In genomic region chr4:48028654-48029053, GRCh38 we compare ENCODE assay signal across 14 cellular contexts. TPM values are rescaled to one million over a fixed set of nuclear protein-coding genes. Genes with fewer than 3 reads are reported as not detected.
DNase-seq lines count a peak whose midpoint lies in the region; ATAC-seq and TF ChIP-seq lines count a peak whose summit lies in the region.
"Had no signal": no experiment of that assay in that cellular context is flagged by ENCODE, and none has a peak within 500 bp of the region (broad histone marks: within the 10 kb centered on the region; RNA-seq: fewer than 3 reads in every experiment).

No MANE protein-coding gene starts in this region.

- no peak for TF ChIP-seq CTCF in DOHH2 (IDR thresholded peaks at IDR 0.05; ENCODE audit: low read depth, low read length, poor library complexity, severe bottlenecking)
- TF ChIP-seq CTCF in omental fat pad (IDR thresholded peaks at IDR 0.05): no peak
- TF ChIP-seq CTCF in PC-3 (conservative IDR thresholded peaks at IDR 0.05; ENCODE audit: low read depth, low read length): no peak

- H3K79me2 ChIP-seq in DOHH2 (ENCODE audit: control insufficient read depth, low read length) (no peaks in the 10 kb centered on the region), PC-3 (ENCODE audit: low read length) (no peaks in the 10 kb centered on the region)

- CTCF ChIA-PET in PC-3 (lab: Charles Lee): no interaction called here

- DNase-seq in omental fat pad (ENCODE audit: low spot score) (no peak), PC-3 (no peak), D341Med (ENCODE audit: low spot score) (no peak)
- DNase-seq: activated CD4-positive, alpha-beta T cell treated with anti-CD3 and anti-CD28 coated beads, Interleukin-2, amount 50 U/mL, for 1 hour; heart left ventricle; left ventricle myocardium inferior; NCI-H2029; transverse colon had no signal

- peak overlapping the region; percentile 46 for H3K4me2 ChIP-seq in DOHH2 (ENCODE audit: low read length)
- H3K4me2 ChIP-seq in PC-3 (ENCODE audit: low read length): no peak overlapping the region

- BruUV-seq in PC-3 (replicated peaks; lab: Mats Ljungman, UMichigan): no TSS peak

- no peak overlapping the region for H3K9ac ChIP-seq in PC-3 (ENCODE audit: low read length)

- H3F3A ChIP-seq in DOHH2 (ENCODE audit: control insufficient read depth, insufficient read depth): no peaks in the 10 kb centered on the region
- no peaks in the 10 kb centered on the region for H3F3A ChIP-seq in PC-3 (ENCODE audit: low read length, unreplicated experiment)

- H3K9me3 ChIP-seq in DOHH2 (ENCODE audit: control insufficient read depth, insufficient read depth, low read length) (peaks cover 3% of the 10 kb centered on the region; the same call in 1 of the 2 replicates), PC-3 (ENCODE audit: low read length) (no peaks in the 10 kb centered on the region)
- H3K9me3 ChIP-seq: heart left ventricle, left ventricle myocardium inferior, transverse colon had no signal

- no peaks in the 10 kb centered on the region for H3K9me2 ChIP-seq in DOHH2 (replicated peaks; ENCODE audit: control insufficient read depth, low read length)
- no peaks in the 10 kb centered on the region for H3K9me2 ChIP-seq in PC-3 (replicated peaks; ENCODE audit: low read length)

- intact Hi-C loops in PC-3 (cut with micrococcal nuclease): no loop called here

- 0 out of 2 replicates have a peak, but pooled peaks cover 2% of the 10 kb centered on the region for H3K36me3 ChIP-seq in DOHH2 (ENCODE audit: control insufficient read depth, low read length)
- peaks cover 26% of the 10 kb centered on the region for H3K36me3 ChIP-seq in PC-3 (ENCODE audit: low read depth, low read length)
- H3K36me3 ChIP-seq: cardiac muscle cell, heart left ventricle, left ventricle myocardium inferior had no signal

- H4K20me1 ChIP-seq in DOHH2 (ENCODE audit: control insufficient read depth, insufficient read depth, low read depth, low read length): no peaks in the 10 kb centered on the region
- H4K20me1 ChIP-seq in PC-3 (ENCODE audit: low read length): no peaks in the 10 kb centered on the region

- peak overlapping the region; percentile 34 for H3K4me3 ChIP-seq in DOHH2 (ENCODE audit: low read length)
- no peak overlapping the region for H3K4me3 ChIP-seq in PC-3 (ENCODE audit: low read length)
- H3K4me3 ChIP-seq: cardiac muscle cell, heart left ventricle, left ventricle myocardium inferior, transverse colon had no signal

- H3K27me3 ChIP-seq in DOHH2 (ENCODE audit: control insufficient read depth, low read length): no peaks in the 10 kb centered on the region
- no peaks in the 10 kb centered on the region for H3K27me3 ChIP-seq in PC-3 (ENCODE audit: low read length)
- H3K27me3 ChIP-seq: cardiac muscle cell, heart left ventricle, transverse colon had no signal

- POLR2A ChIA-PET in PC-3 (lab: Charles Lee; ENCODE audit: unreplicated experiment): no interaction called here

- no peak overlapping the region for H2AFZ ChIP-seq in PC-3 (ENCODE audit: low read length)

- peak; percentile 62 for ATAC-seq in GM19043 (IDR thresholded peaks at IDR 0.05; ENCODE audit: low read depth, unreplicated experiment)
- peak; percentile 72 for ATAC-seq in HG02642 (IDR thresholded peaks at IDR 0.05; ENCODE audit: poor library complexity, unreplicated experiment)
- ATAC-seq in HG03442 (IDR thresholded peaks at IDR 0.05; ENCODE audit: unreplicated experiment): peak; percentile 58
- ATAC-seq in GM21737 (IDR thresholded peaks at IDR 0.05; ENCODE audit: unreplicated experiment): no peak
- ATAC-seq in omental fat pad (ENCODE audit: low FRiP score): no peak
- no peak for ATAC-seq in PC-3
- ATAC-seq: heart left ventricle had no signal

- H3K27ac ChIP-seq in DOHH2 (ENCODE audit: low read depth, low read length) (peak overlapping the region; percentile 4; the same call in 1 of the 2 replicates), PC-3 (ENCODE audit: low read length) (no peak overlapping the region)
- H3K27ac ChIP-seq: cardiac muscle cell, heart left ventricle, left ventricle myocardium inferior, transverse colon had no signal

- peaks cover 38% of the 10 kb centered on the region for H3K4me1 ChIP-seq in DOHH2 (ENCODE audit: control insufficient read depth, low read length)
- peaks cover 11% of the 10 kb centered on the region for H3K4me1 ChIP-seq in PC-3 (ENCODE audit: insufficient read depth, low read length)

RNA-seq across cellular contexts. Expression of gene NIPAL1, which starts 12.1 kb away (rescaled TPM):
- total RNA-seq in omental fat pad (1 to 10 TPM in 2 of 4 donors, under 1 TPM in 1, not detected in 1; 0.50 to 6.5 (median 1.1) TPM), PC-3 (2014; rRNA removed) (5.9 and 7.3 TPM in 2 replicates)

RNA-seq across cellular contexts. Expression of gene CNGA1, which starts 12.2 kb away (rescaled TPM):
- total RNA-seq in omental fat pad (1 to 10 TPM in 3 of 4 donors, not detected in 1; 1.1 to 1.7 (median 1.4) TPM), PC-3 (2014; rRNA removed) (0.29 and 1.1 TPM in 2 replicates)
- total RNA-seq: left ventricle myocardium inferior had no signal

Comparison
In these comparisons a context has a peak if more than half of its experiments do, and no peak if none do; other contexts are left out.
1. ATAC-seq: peak in GM19043 (single experiment), HG02642 (single experiment) and HG03442 (single experiment); none in GM21737 (single experiment), omental fat pad (single experiment) and PC-3 (single experiment).